30 cellular contexts compared by ENCODE assay signal in genomic region chr16:4455081-4455480, GRCh38.
"Had no signal": no experiment of that assay in that cellular context is flagged by ENCODE, and none has a peak within 500 bp of the region (broad histone marks: within the 10 kb centered on the region; RNA-seq: fewer than 3 reads in every experiment).

No MANE protein-coding gene starts in this region.

- DNase-seq: effector memory CD8-positive, alpha-beta T cell; erythroblast; esophagus squamous epithelium; foreskin melanocyte; glutamatergic neuron; heart right ventricle; hypothalamus; immature natural killer cell; islet precursor cell; left colon; left ventricle myocardium inferior; lower lobe of right lung; natural killer cell; stimulated activated CD4-positive, alpha-beta T cell treated with anti-CD3 and anti-CD28 coated beads, Interleukin-12 subunit alpha, Interleukin-12 subunit beta, amount 100 ng/mL, for 4 hours; stimulated activated CD4-positive, alpha-beta T cell treated with anti-CD3 and anti-CD28 coated beads, Interleukin-1b, Interleukin-23, amount 100 ng/mL, for 48 hours; stimulated activated CD4-positive, alpha-beta T cell treated with anti-CD3 and anti-CD28 coated beads, Interleukin-4, amount 100 ng/mL, for 1 hour; stimulated activated CD8-positive, alpha-beta memory T cell treated with anti-CD3 and anti-CD28 coated beads, Interleukin-4, amount 100 ng/mL, for 48 hours; stimulated activated naive CD8-positive, alpha-beta T cell treated with anti-CD3 and anti-CD28 coated beads, Interleukin-15, Interleukin-2, amounts not matched to agents 100 U/mL and 50 U/mL, for 24 hours; substantia nigra; testis; tibial artery had no signal

- H3K36me3 Mint-ChIP-seq: natural killer cell, type B pancreatic cell had no signal

- H3K27me3 Mint-ChIP-seq: effector memory CD8-positive, alpha-beta T cell; progenitor cell of endocrine pancreas; type B pancreatic cell had no signal

- H3K4me3 ChIP-seq: coronary artery, esophagus squamous epithelium, heart right ventricle, left ventricle myocardium inferior, lower lobe of right lung, pancreas, smooth muscle cell, testis, tibial artery had no signal

- FAIRE-seq: endometrium, pancreas, urothelium cell line had no signal

- H3K27ac ChIP-seq: coronary artery, esophagus squamous epithelium, heart right ventricle, left ventricle myocardium inferior, lower lobe of right lung, neutrophil, pancreas, testis, tibial artery had no signal

- H3K27ac Mint-ChIP-seq: immature natural killer cell, natural killer cell, progenitor cell of endocrine pancreas, type B pancreatic cell had no signal

- H3K4me1 ChIP-seq: left ventricle myocardium inferior, pancreas, tibial artery had no signal

- H3K9me3 ChIP-seq: esophagus squamous epithelium, heart right ventricle, left ventricle myocardium inferior, lower lobe of right lung, neutrophil, pancreas, testis, tibial artery had no signal

- H3K27me3 ChIP-seq: esophagus squamous epithelium, heart right ventricle, neutrophil, pancreas, testis, tibial artery had no signal

- H3K4me3 Mint-ChIP-seq: effector memory CD8-positive, alpha-beta T cell; immature natural killer cell; natural killer cell; type B pancreatic cell had no signal

- H3K4me2 ChIP-seq: smooth muscle cell had no signal

- ATAC-seq: effector memory CD8-positive, alpha-beta T cell; heart right ventricle; left colon; lower lobe of right lung; natural killer cell; pancreas; sciatic nerve; stimulated activated naive CD8-positive, alpha-beta T cell treated with anti-CD3 and anti-CD28 coated beads, Interleukin-15, Interleukin-2, amounts not matched to agents 100 U/mL and 50 U/mL, for 24 hours had no signal
